Comparison of ENCODE assay signal across 1 cellular context in the genomic region with DNA sequence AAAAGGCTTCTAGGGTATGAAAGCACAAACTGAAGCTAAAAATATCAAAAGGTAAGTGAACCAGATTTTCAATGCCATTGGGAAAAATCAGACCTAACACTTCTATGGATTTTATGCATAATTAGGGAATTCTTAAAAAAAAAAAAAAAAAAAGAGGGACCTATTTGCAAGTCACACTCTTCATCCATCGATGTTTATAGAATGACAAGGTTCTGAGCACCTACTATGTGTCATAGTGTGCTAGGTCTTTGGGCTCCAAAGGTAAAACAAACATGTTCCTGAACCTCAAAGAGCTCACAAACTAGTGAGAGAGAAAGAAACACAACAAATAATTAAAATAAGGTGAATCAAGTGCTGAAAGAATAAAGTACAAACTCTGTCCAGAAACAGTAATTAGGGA.
TF ChIP-seq lines count a peak whose summit lies in the region.

No MANE protein-coding gene starts in this region.

TF ChIP-seq in WTC11, 78 proteins besides CTCF, POLR2A, EP300 and RAD21 (continued from another document):
- TF ChIP-seq, protein P1, sequence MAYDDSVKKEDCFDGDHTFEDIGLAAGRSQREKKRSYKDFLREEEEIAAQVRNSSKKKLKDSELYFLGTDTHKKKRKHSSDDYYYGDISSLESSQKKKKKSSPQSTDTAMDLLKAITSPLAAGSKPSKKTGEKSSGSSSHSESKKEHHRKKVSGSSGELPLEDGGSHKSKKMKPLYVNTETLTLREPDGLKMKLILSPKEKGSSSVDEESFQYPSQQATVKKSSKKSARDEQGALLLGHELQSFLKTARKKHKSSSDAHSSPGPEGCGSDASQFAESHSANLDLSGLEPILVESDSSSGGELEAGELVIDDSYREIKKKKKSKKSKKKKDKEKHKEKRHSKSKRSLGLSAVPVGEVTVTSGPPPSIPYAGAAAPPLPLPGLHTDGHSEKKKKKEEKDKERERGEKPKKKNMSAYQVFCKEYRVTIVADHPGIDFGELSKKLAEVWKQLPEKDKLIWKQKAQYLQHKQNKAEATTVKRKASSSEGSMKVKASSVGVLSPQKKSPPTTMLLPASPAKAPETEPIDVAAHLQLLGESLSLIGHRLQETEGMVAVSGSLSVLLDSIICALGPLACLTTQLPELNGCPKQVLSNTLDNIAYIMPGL (CRISPR knock-in tag; IDR thresholded peaks at IDR 0.05), result no peak
- TF ChIP-seq E2F4 (CRISPR knock-in tag; IDR thresholded peaks at IDR 0.05; ENCODE audit: borderline replicate concordance, low read depth) (no peak), TEAD1 (CRISPR knock-in tag; IDR thresholded peaks at IDR 0.05) (no peak), SMAD4 (CRISPR knock-in tag; IDR thresholded peaks at IDR 0.05) (no peak), MXD4 (CRISPR knock-in tag; IDR thresholded peaks at IDR 0.05; ENCODE audit: borderline replicate concordance) (no peak), ZNF219 (CRISPR knock-in tag; IDR thresholded peaks at IDR 0.05; ENCODE audit: borderline replicate concordance) (no peak), GTF2I (CRISPR knock-in tag; conservative IDR thresholded peaks at IDR 0.05) (no peak)
